Comparison of ENCODE assay signal across 26 cellular contexts in genomic region chr17:2427910-2428309, GRCh38.
"Had no signal": no experiment of that assay in that cellular context is flagged by ENCODE, and none has a peak within 500 bp of the region (broad histone marks: within the 10 kb centered on the region; RNA-seq: fewer than 3 reads in every experiment).

No MANE protein-coding gene starts in this region.

- ATAC-seq: K562, SK-N-SH treated with all-trans-retinoic acid at 6 μM for 48 hours had no signal

- H3K4me3 Mint-ChIP-seq: activated B cell treated with CpG ODN at 0.5 μM for 24 hours; activated CD4-positive, alpha-beta T cell treated with anti-CD3 and anti-CD28 coated beads, Interleukin-2, amount 10 ng/mL, durations not matched to agents 24 days and 14 days; activated naive CD8-positive, alpha-beta T cell had no signal

- H3K9me3 ChIP-seq: adrenal gland, Peyer's patch, SJCRH30 had no signal

- H3K27ac ChIP-seq: Peyer's patch, RWPE1, SJCRH30 had no signal

- H3K27me3 Mint-ChIP-seq: activated B cell treated with CpG ODN at 0.5 μM for 24 hours; activated CD4-positive, alpha-beta T cell treated with anti-CD3 and anti-CD28 coated beads, Interleukin-2, amount 10 ng/mL, durations not matched to agents 24 days and 14 days; activated naive CD8-positive, alpha-beta T cell had no signal

- H3K4me1 ChIP-seq: Peyer's patch, SJCRH30 had no signal

- DNase-seq: activated B cell treated with CpG ODN at 0.5 μM for 24 hours; activated CD4-positive, alpha-beta T cell treated with anti-CD3 and anti-CD28 coated beads for 1 hour; activated CD4-positive, alpha-beta T cell treated with anti-CD3 and anti-CD28 coated beads, Interleukin-2, amount 10 ng/mL, durations not matched to agents 24 days and 14 days; activated CD4-positive, alpha-beta T cell treated with anti-CD3 and anti-CD28 coated beads, Interleukin-2, amount 50 U/mL, for 48 hours; activated effector memory CD4-positive, alpha-beta T cell treated with Interleukin-2 at 50 U/mL for 16 hours; activated naive CD4-positive, alpha-beta T cell; activated T-cell treated with anti-CD3 and anti-CD28 coated beads for 4 hours; adrenal gland; anterior cingulate cortex; Karpas-422; MM.1S; NCI-H1105 treated with DMSO at 0.1 percent for 48 hours; NCI-H1436 treated with DMSO at 0.1 percent for 48 hours; NCI-H187; NCI-H2081; NCI-H510A treated with DMSO at 0.1 percent for 48 hours; NCI-H69; NK-92 treated with Interleukin-12 subunit alpha and Interleukin-12 subunit beta, amount 100 ng/mL, for 24 hours; Peyer's patch; Right ventricle myocardium superior; SJCRH30; SW 1271 had no signal

- H3K36me3 ChIP-seq: adrenal gland, SJCRH30 had no signal

- H3K27me3 ChIP-seq: adrenal gland, Peyer's patch, SJCRH30 had no signal

- H3K4me1 Mint-ChIP-seq: activated B cell treated with CpG ODN at 0.5 μM for 24 hours; activated CD4-positive, alpha-beta T cell treated with anti-CD3 and anti-CD28 coated beads, Interleukin-2, amount 10 ng/mL, durations not matched to agents 24 days and 14 days had no signal

- H3K4me3 ChIP-seq: adrenal gland, K562, Peyer's patch, SJCRH30 had no signal

- H3K27ac Mint-ChIP-seq: activated B cell treated with CpG ODN at 0.5 μM for 24 hours; activated CD4-positive, alpha-beta T cell treated with anti-CD3 and anti-CD28 coated beads, Interleukin-2, amount 10 ng/mL, durations not matched to agents 24 days and 14 days; activated naive CD8-positive, alpha-beta T cell had no signal

- H3K9me3 Mint-ChIP-seq: activated B cell treated with CpG ODN at 0.5 μM for 24 hours; activated CD4-positive, alpha-beta T cell treated with anti-CD3 and anti-CD28 coated beads, Interleukin-2, amount 10 ng/mL, durations not matched to agents 24 days and 14 days had no signal
